In the genomic region with DNA sequence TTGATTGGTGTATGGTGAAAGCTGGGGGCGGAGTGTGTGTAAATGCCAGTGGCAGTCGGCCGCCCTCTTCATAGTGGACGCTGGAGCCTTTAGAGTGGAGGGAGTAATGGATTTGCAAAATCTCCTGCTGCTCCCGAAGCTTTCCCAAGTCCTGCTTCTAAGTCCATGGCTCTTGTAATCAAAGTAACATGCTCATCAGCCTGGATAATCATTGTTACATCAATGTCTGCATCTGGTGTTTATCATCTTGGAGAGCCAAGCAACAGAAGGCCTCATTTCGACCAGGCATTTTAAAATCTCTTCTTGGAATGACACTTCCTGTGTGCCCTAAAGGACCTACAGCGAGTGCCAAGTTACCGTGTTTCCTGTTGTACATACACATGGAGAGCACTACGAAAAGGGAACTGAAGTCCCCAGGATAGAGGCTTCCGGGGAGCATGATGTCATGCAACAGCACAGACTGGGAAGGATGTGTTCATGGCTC, we compare ENCODE assay signal across 14 cellular contexts. TPM values are rescaled to one million over a fixed set of nuclear protein-coding genes. Genes with fewer than 3 reads are reported as not detected.
A peak's percentile ranks its signal among the peaks of the same experiment; 100 is the strongest.
DNase-seq lines count a peak whose midpoint lies in the region; ATAC-seq and TF ChIP-seq lines count a peak whose summit lies in the region.
"Had no signal": no experiment of that assay in that cellular context is flagged by ENCODE, and none has a peak within 500 bp of the region (broad histone marks: within the 10 kb centered on the region; RNA-seq: fewer than 3 reads in every experiment).

No MANE protein-coding gene starts in this region.

- H3K27ac ChIP-seq in dorsolateral prefrontal cortex (peak overlapping the region in 49 of 59 donors; percentile 0 to 81 (median 57)), mesenchymal stem cell (ENCODE audit: low read length, poor library complexity, severe bottlenecking) (no peak overlapping the region)
- H3K27ac ChIP-seq: KMS-11 had no signal

- no peaks in the 10 kb centered on the region for H3K4me1 ChIP-seq in mesenchymal stem cell (ENCODE audit: control insufficient read depth, insufficient read depth, low read depth, low read length)

- H4K91ac ChIP-seq in mesenchymal stem cell (ENCODE audit: low read length): no peak overlapping the region

- H3K4me3 ChIP-seq in dorsolateral prefrontal cortex (peak overlapping the region in 7 of 59 donors; percentile 3 to 42 (median 13)), mesenchymal stem cell (ENCODE audit: insufficient read depth in 1 of 2, low read depth in 1 of 2, low read length in 2 of 2) (no peak overlapping the region)

- intact Hi-C loops in dorsolateral prefrontal cortex (cut with DNase I): no loop called here

- H3K23ac ChIP-seq in mesenchymal stem cell (ENCODE audit: low read length in 2 of 2): no peak overlapping the region

- H3K9ac ChIP-seq in mesenchymal stem cell (ENCODE audit: low read length): no peak overlapping the region
- H3K9ac ChIP-seq: KMS-11 had no signal

- H3K79me1 ChIP-seq in mesenchymal stem cell (replicated peaks; ENCODE audit: low read length, poor library complexity, severe bottlenecking): no peaks in the 10 kb centered on the region

- peak; percentile 33 for DNase-seq in DMS 273 treated with DMSO at 0.1 percent for 48 hours (lab: John Stamatoyannopoulos, UW)
- peak; percentile 66 for DNase-seq in NCI-H82 (lab: John Stamatoyannopoulos, UW)
- DNase-seq in dorsolateral prefrontal cortex: no peak
- DNase-seq in mesenchymal stem cell: peak; percentile 86
- DNase-seq in KG1 (lab: John Stamatoyannopoulos, UW): no peak
- DNase-seq: activated effector memory CD4-positive, alpha-beta T cell treated with Interleukin-2 at 50 U/mL for 16 hours; cortex of kidney; NCI-H146; T-helper 1 cell had no signal

- no peaks in the 10 kb centered on the region for H3K27me3 ChIP-seq in dorsolateral prefrontal cortex
- no peaks in the 10 kb centered on the region for H3K27me3 ChIP-seq in mesenchymal stem cell (ENCODE audit: control insufficient read depth in 1 of 2, insufficient read depth in 1 of 2, low read length in 2 of 2)

- 35% methylated on average over 10 of the region's 10 CpGs for WGBS in mesenchymal stem cell

- no peaks in the 10 kb centered on the region for H3K9me3 ChIP-seq in mesenchymal stem cell (ENCODE audit: control insufficient read depth, low read length)

- no peak overlapping the region for H3K14ac ChIP-seq in mesenchymal stem cell (ENCODE audit: low read length in 2 of 2)

- H3K4me2 ChIP-seq in mesenchymal stem cell (ENCODE audit: low read length, poor library complexity, severe bottlenecking): no peak overlapping the region
- H3K4me2 ChIP-seq: KMS-11 had no signal

- no peak overlapping the region for H3K4ac ChIP-seq in mesenchymal stem cell (ENCODE audit: low read depth in 1 of 2, low read length in 2 of 2)

- H2BK120ac ChIP-seq in mesenchymal stem cell (ENCODE audit: low read depth, low read length): no peak overlapping the region

- H2BK5ac ChIP-seq in mesenchymal stem cell (ENCODE audit: low read depth, low read length, poor library complexity, severe bottlenecking): no peak overlapping the region

- no peak for TF ChIP-seq CTCF in dorsolateral prefrontal cortex (IDR thresholded peaks at IDR 0.05 in 54 of 56, conservative IDR thresholded peaks at IDR 0.05 in 2 of 56; ENCODE audit: low read depth in 1 of 56, partially characterized antibody in 56 of 56)

- peak overlapping the region; percentile 36 for H4K8ac ChIP-seq in mesenchymal stem cell (ENCODE audit: low read length)

- H3K18ac ChIP-seq in mesenchymal stem cell (ENCODE audit: low read depth in 1 of 2, low read length in 2 of 2): peak overlapping the region in 1 of 2 experiments; percentile 66

- ATAC-seq in GM18873 (IDR thresholded peaks at IDR 0.05; ENCODE audit: low FRiP score, unreplicated experiment) (no peak), GM18520 (IDR thresholded peaks at IDR 0.05; ENCODE audit: unreplicated experiment) (no peak), HG02981 (IDR thresholded peaks at IDR 0.05; ENCODE audit: unreplicated experiment) (no peak)
- ATAC-seq: WTC11 had no signal

- no peak overlapping the region for H2BK15ac ChIP-seq in mesenchymal stem cell (ENCODE audit: low read depth, poor library complexity, severe bottlenecking)

- H2BK12ac ChIP-seq in mesenchymal stem cell (ENCODE audit: low read length in 2 of 2): peak overlapping the region in 1 of 2 experiments; percentile 18

- H3K36me3 ChIP-seq in mesenchymal stem cell (ENCODE audit: control insufficient read depth in 1 of 2, insufficient read depth in 2 of 2, low read depth in 1 of 2, low read length in 2 of 2): no peaks in the 10 kb centered on the region

- H2AK5ac ChIP-seq in mesenchymal stem cell (ENCODE audit: low read length, severe bottlenecking): no peak overlapping the region

- H2AFZ ChIP-seq in mesenchymal stem cell (ENCODE audit: low read depth, low read length): no peak overlapping the region

RNA-seq across cellular contexts. Expression of gene UNC5C, which starts 32.2 kb away (rescaled TPM):
- total RNA-seq in dorsolateral prefrontal cortex: 10 to 100 TPM; 16.1 to 88.4 (median 33.9) TPM
- 14.9 TPM for polyA plus RNA-seq in mesenchymal stem cell (2013, experiment 1 of 2)
- polyA plus RNA-seq in mesenchymal stem cell (2013, experiment 2 of 2): 14.1 TPM

Comparison
In these comparisons a context has a peak if more than half of its experiments do, and no peak if none do; other contexts are left out.
1. DNase-seq: peak in DMS 273 treated with DMSO at 0.1 percent for 48 hours (single experiment), NCI-H82 (single experiment) and mesenchymal stem cell (single experiment); none in dorsolateral prefrontal cortex (0 of 10) and KG1 (single experiment).